9 cellular contexts compared by ENCODE assay signal in the genomic region with DNA sequence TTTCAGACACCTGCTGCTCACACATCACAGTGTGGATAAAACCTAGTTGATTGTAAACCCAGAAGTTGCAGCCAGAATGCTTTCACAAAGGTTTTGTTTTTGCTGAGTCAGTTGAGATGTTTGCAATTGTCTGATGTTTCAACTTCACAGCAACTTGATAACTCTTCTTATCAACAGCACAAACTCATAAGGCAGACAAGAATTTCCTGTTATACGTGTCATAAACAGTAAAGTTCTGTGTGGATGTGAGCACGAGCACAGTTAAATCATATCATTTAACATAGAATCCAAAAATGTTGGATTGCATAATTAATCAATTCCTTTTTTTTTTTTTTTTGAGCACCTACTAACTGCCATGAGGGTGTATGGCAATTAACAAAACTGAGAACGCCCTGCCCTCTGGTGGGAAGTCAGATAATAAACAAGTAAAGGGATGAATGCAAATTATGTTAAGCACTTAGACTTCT.
DNase-seq lines count a peak whose midpoint lies in the region; ATAC-seq and TF ChIP-seq lines count a peak whose summit lies in the region.
"Had no signal": no experiment of that assay in that cellular context is flagged by ENCODE, and none has a peak within 500 bp of the region (broad histone marks: within the 10 kb centered on the region; RNA-seq: fewer than 3 reads in every experiment).

No MANE protein-coding gene starts in this region.

- no peaks in the 10 kb centered on the region for H3K4me1 Mint-ChIP-seq in activated T-helper 1 cell treated with anti-CD3 and anti-CD28 coated beads, Interleukin-12 subunit alpha, Interleukin-12 subunit beta, Interleukin-2, Interleukin-4 antibody, amounts not matched to agents 30 ng/mL and 10 ng/mL and 1 ng/mL, durations not matched to agents 14 hours and 24 hours and 36 hours (ENCODE audit: low read depth)

- intact Hi-C loops in mucosa of descending colon (cut with DNase I, micrococcal nuclease): no loop called here
- intact Hi-C loops in activated T-helper 1 cell treated with anti-CD3 and anti-CD28 coated beads, Interleukin-12 subunit alpha, Interleukin-12 subunit beta, Interleukin-2, Interleukin-4 antibody, amounts not matched to agents 30 ng/mL and 10 ng/mL and 1 ng/mL, durations not matched to agents 14 hours and 24 hours and 36 hours (cut with micrococcal nuclease): loop anchor here (5.0 kb wide), 1 partner anchor 1195 kb away; no protein-coding TSS in a partner anchor

- peak; percentile 44 for TF ChIP-seq CTCF in LNCaP clone FGC (IDR thresholded peaks at IDR 0.05; ENCODE audit: control insufficient read depth, extremely low read depth, insufficient read depth)
- no peak for TF ChIP-seq CTCF in mucosa of descending colon (IDR thresholded peaks at IDR 0.05)

- H3K36me3 Mint-ChIP-seq in activated T-helper 1 cell treated with anti-CD3 and anti-CD28 coated beads, Interleukin-12 subunit alpha, Interleukin-12 subunit beta, Interleukin-2, Interleukin-4 antibody, amounts not matched to agents 30 ng/mL and 10 ng/mL and 1 ng/mL, durations not matched to agents 14 hours and 24 hours and 36 hours (ENCODE audit: low read depth): no peaks in the 10 kb centered on the region

- H3K9me3 Mint-ChIP-seq in activated T-helper 1 cell treated with anti-CD3 and anti-CD28 coated beads, Interleukin-12 subunit alpha, Interleukin-12 subunit beta, Interleukin-2, Interleukin-4 antibody, amounts not matched to agents 30 ng/mL and 10 ng/mL and 1 ng/mL, durations not matched to agents 14 hours and 24 hours and 36 hours: no peaks in the 10 kb centered on the region

- no peaks in the 10 kb centered on the region for H3K36me3 ChIP-seq in mucosa of descending colon (ENCODE audit: low read depth)

- H3K27me3 Mint-ChIP-seq in activated T-helper 1 cell treated with anti-CD3 and anti-CD28 coated beads, Interleukin-12 subunit alpha, Interleukin-12 subunit beta, Interleukin-2, Interleukin-4 antibody, amounts not matched to agents 30 ng/mL and 10 ng/mL and 1 ng/mL, durations not matched to agents 14 hours and 24 hours and 36 hours (ENCODE audit: insufficient read depth): no peaks in the 10 kb centered on the region

- DNase-seq in DMS 273 (lab: John Stamatoyannopoulos, UW; ENCODE audit: unreplicated experiment): peak; percentile 60
- no peak for DNase-seq in DMS 273 treated with DMSO at 0.1 percent for 48 hours (lab: John Stamatoyannopoulos, UW)
- DNase-seq in LNCaP clone FGC (ENCODE audit: low read depth): peak; percentile 26
- DNase-seq in astrocyte of the hippocampus (ENCODE audit: low read depth, low spot score): peak; percentile 60
- peak in 1 of 3 donors; percentile 14 for DNase-seq in mucosa of descending colon
- no peak for DNase-seq in activated T-helper 1 cell treated with anti-CD3 and anti-CD28 coated beads, Interleukin-12 subunit alpha, Interleukin-12 subunit beta, Interleukin-2, Interleukin-4 antibody, amounts not matched to agents 30 ng/mL and 10 ng/mL and 1 ng/mL, durations not matched to agents 14 hours and 24 hours and 36 hours (ENCODE audit: low spot score)
- DNase-seq in activated T-cell treated with anti-CD3 and anti-CD28 coated beads, Interleukin-2, amount 50 U/mL, for 1 hour: no peak

- no peaks in the 10 kb centered on the region for H3K4me1 ChIP-seq in mucosa of descending colon (ENCODE audit: low read depth)
- H3K4me1 ChIP-seq: A549 had no signal

- ATAC-seq in mucosa of descending colon (peak; percentile 70), HG03097 (IDR thresholded peaks at IDR 0.05; ENCODE audit: low FRiP score, unreplicated experiment) (no peak)
- ATAC-seq: A549 had no signal

- no peak overlapping the region for H3K27ac Mint-ChIP-seq in activated T-helper 1 cell treated with anti-CD3 and anti-CD28 coated beads, Interleukin-12 subunit alpha, Interleukin-12 subunit beta, Interleukin-2, Interleukin-4 antibody, amounts not matched to agents 30 ng/mL and 10 ng/mL and 1 ng/mL, durations not matched to agents 14 hours and 24 hours and 36 hours

- H3K4me3 ChIP-seq in LNCaP clone FGC (ENCODE audit: low read depth, low read length): no peak overlapping the region
- H3K4me3 ChIP-seq in mucosa of descending colon: no peak overlapping the region
- H3K4me3 ChIP-seq: A549 had no signal

- no peak overlapping the region for H3K4me3 Mint-ChIP-seq in activated T-helper 1 cell treated with anti-CD3 and anti-CD28 coated beads, Interleukin-12 subunit alpha, Interleukin-12 subunit beta, Interleukin-2, Interleukin-4 antibody, amounts not matched to agents 30 ng/mL and 10 ng/mL and 1 ng/mL, durations not matched to agents 14 hours and 24 hours and 36 hours

- no peaks in the 10 kb centered on the region for H3K9me3 ChIP-seq in mucosa of descending colon
- H3K9me3 ChIP-seq: A549 had no signal

Comparison
In these comparisons a context has a peak if more than half of its experiments do, and no peak if none do; other contexts are left out.
1. DNase-seq: peak in DMS 273 (single experiment), LNCaP clone FGC (single experiment) and astrocyte of the hippocampus (single experiment); none in DMS 273 treated with DMSO at 0.1 percent for 48 hours (single experiment), activated T-helper 1 cell treated with anti-CD3 and anti-CD28 coated beads, Interleukin-12 subunit alpha, Interleukin-12 subunit beta, Interleukin-2, Interleukin-4 antibody, amounts not matched to agents 30 ng/mL and 10 ng/mL and 1 ng/mL, durations not matched to agents 14 hours and 24 hours and 36 hours (single experiment) and activated T-cell treated with anti-CD3 and anti-CD28 coated beads, Interleukin-2, amount 50 U/mL, for 1 hour (single experiment).